Comparison of ENCODE assay signal across 29 cellular contexts in the genomic region with DNA sequence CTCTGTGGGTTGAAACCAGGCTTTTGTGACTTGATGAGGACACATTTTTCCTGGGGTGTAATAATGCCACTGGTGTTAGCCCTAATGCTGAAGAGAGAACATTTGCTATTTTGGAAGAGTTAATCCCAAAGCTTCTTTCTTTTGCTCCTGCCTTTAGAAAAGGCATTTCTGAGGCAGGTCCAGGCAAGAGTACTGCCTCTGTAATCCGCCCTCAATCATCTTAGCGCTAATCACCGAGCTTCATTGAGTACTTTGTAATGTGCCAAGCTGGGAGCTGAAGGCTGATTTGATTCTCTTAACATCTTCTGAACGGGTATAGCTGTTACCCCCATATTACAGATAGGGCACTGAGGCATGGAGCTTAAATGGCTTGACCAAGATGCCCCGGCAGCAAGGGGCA.
"Had no signal": no experiment of that assay in that cellular context is flagged by ENCODE, and none has a peak within 500 bp of the region (broad histone marks: within the 10 kb centered on the region; RNA-seq: fewer than 3 reads in every experiment).

No MANE protein-coding gene starts in this region.

- H3K4me3 ChIP-seq: adrenal gland, esophagus squamous epithelium, heart right ventricle, ovary, psoas muscle, smooth muscle cell, tibial nerve had no signal

- H3K27me3 Mint-ChIP-seq: activated naive CD8-positive, alpha-beta T cell treated with anti-CD3 and anti-CD28 coated beads for 36 hours had no signal

- H3K9me3 Mint-ChIP-seq: activated CD4-positive, alpha-beta memory T cell treated with anti-CD3 and anti-CD28 coated beads for 36 hours; activated naive CD4-positive, alpha-beta T cell treated with anti-CD3 and anti-CD28 coated beads for 36 hours; activated naive CD8-positive, alpha-beta T cell treated with anti-CD3 and anti-CD28 coated beads for 36 hours; central memory CD8-positive, alpha-beta T cell; memory B cell; natural killer cell treated with Interleukin-12 subunit alpha and Interleukin-12 subunit beta and Interleukin-15 and Interleukin-18, amount 100 ng/mL, for 72 hours; T-helper 1 cell treated with Interleukin-12 subunit alpha and Interleukin-12 subunit beta and Interleukin-4 antibody, amounts not matched to agents 30 μg/mL and 1 μg/mL, for 36 hours had no signal

- H3K4me1 Mint-ChIP-seq: activated CD4-positive, alpha-beta T cell treated with anti-CD3 and anti-CD28 coated beads, Interleukin-2, amount 10 ng/mL, durations not matched to agents 24 days and 14 days; activated naive CD8-positive, alpha-beta T cell treated with anti-CD3 and anti-CD28 coated beads for 36 hours; central memory CD8-positive, alpha-beta T cell; endodermal cell; memory B cell; stimulated activated naive B cell treated with anti-CD40 and anti-IgM and Interleukin-4, amounts not matched to agents 10 μg/mL and 1 μg/mL and 100 μg/mL, for 72 hours had no signal

- H3K9me3 ChIP-seq: adrenal gland, esophagus squamous epithelium, heart right ventricle, ovary, psoas muscle had no signal

- H3K36me3 Mint-ChIP-seq: activated CD4-positive, alpha-beta memory T cell treated with anti-CD3 and anti-CD28 coated beads for 36 hours; activated naive CD8-positive, alpha-beta T cell treated with anti-CD3 and anti-CD28 coated beads for 36 hours; memory B cell; natural killer cell treated with Interleukin-12 subunit alpha and Interleukin-12 subunit beta and Interleukin-15 and Interleukin-18, amount 100 ng/mL, for 72 hours; stimulated activated naive B cell treated with anti-CD40 and anti-IgM and Interleukin-4, amounts not matched to agents 10 μg/mL and 1 μg/mL and 100 μg/mL, for 72 hours had no signal

- H3K4me2 ChIP-seq: smooth muscle cell had no signal

- H3K4me3 Mint-ChIP-seq: activated CD4-positive, alpha-beta memory T cell treated with anti-CD3 and anti-CD28 coated beads for 36 hours; activated CD4-positive, alpha-beta T cell treated with anti-CD3 and anti-CD28 coated beads, Interleukin-2, amount 10 ng/mL, durations not matched to agents 24 days and 14 days; activated naive CD4-positive, alpha-beta T cell treated with anti-CD3 and anti-CD28 coated beads for 36 hours; activated naive CD8-positive, alpha-beta T cell treated with anti-CD3 and anti-CD28 coated beads for 36 hours; activated T-helper 1 cell treated with anti-CD3 and anti-CD28 coated beads, Interleukin-12 subunit alpha, Interleukin-12 subunit beta, Interleukin-2, Interleukin-4 antibody, amounts not matched to agents 30 ng/mL and 10 ng/mL and 1 ng/mL, durations not matched to agents 14 hours and 24 hours and 36 hours; central memory CD8-positive, alpha-beta T cell; dendritic cell treated with granulocyte-macrophage colony-stimulating factor and Interleukin-4, amounts not matched to agents 40 ng/mL and 50 ng/mL, for 4 days; endodermal cell; memory B cell; natural killer cell treated with Interleukin-12 subunit alpha and Interleukin-12 subunit beta and Interleukin-15 and Interleukin-18, amount 100 ng/mL, for 72 hours; stimulated activated naive B cell treated with anti-CD40 and anti-IgM and Interleukin-4, amounts not matched to agents 10 μg/mL and 1 μg/mL and 100 μg/mL, for 72 hours; T-helper 1 cell treated with Interleukin-12 subunit alpha and Interleukin-12 subunit beta and Interleukin-4 antibody, amounts not matched to agents 30 μg/mL and 1 μg/mL, for 36 hours had no signal

- DNase-seq: activated CD4-positive, alpha-beta memory T cell treated with anti-CD3 and anti-CD28 coated beads for 36 hours; activated CD4-positive, alpha-beta T cell treated with anti-CD3 and anti-CD28 coated beads, Interleukin-2, amount 10 ng/mL, durations not matched to agents 24 days and 14 days; activated CD4-positive, CD25-positive, alpha-beta regulatory T cell treated with anti-CD3 and anti-CD28 coated beads, Interleukin-2, amount 50 U/mL, for 72 hours; activated CD8-positive, alpha-beta memory T cell treated with anti-CD3 and anti-CD28 coated beads, Interleukin-2, amount 50 U/mL, for 4 hours; activated effector memory CD4-positive, alpha-beta T cell treated with anti-CD3 and anti-CD28 coated beads, Interleukin-2, amount 50 U/mL, for 16 hours; activated naive CD4-positive, alpha-beta T cell treated with anti-CD3 and anti-CD28 coated beads for 36 hours; activated naive CD8-positive, alpha-beta T cell treated with anti-CD3 and anti-CD28 coated beads for 36 hours; activated T-cell treated with anti-CD3 and anti-CD28 coated beads, Interleukin-2, amount 50 U/mL, for 1 hour; adrenal gland; endodermal cell; esophagus squamous epithelium; foreskin melanocyte; heart right ventricle; ovary; psoas muscle; stimulated activated CD4-positive, alpha-beta T cell treated with anti-CD3 and anti-CD28 coated beads, Interleukin-1b, Interleukin-23, amount 100 ng/mL, for 48 hours; stimulated activated CD4-positive, alpha-beta T cell treated with anti-CD3 and anti-CD28 coated beads, Interleukin-4, amount 100 ng/mL, for 4 hours; stimulated activated CD8-positive, alpha-beta memory T cell treated with anti-CD3 and anti-CD28 coated beads, Interleukin-4, amount 100 ng/mL, for 48 hours; stimulated activated naive B cell treated with anti-CD40 and anti-IgM and Interleukin-4, amounts not matched to agents 10 μg/mL and 1 μg/mL and 100 μg/mL, for 72 hours; T-helper 9 cell had no signal

- H3K36me3 ChIP-seq: adrenal gland, esophagus squamous epithelium, heart right ventricle, ovary, tibial nerve had no signal

- H3K4me1 ChIP-seq: adrenal gland, psoas muscle had no signal

- H3K27me3 ChIP-seq: ovary, tibial nerve had no signal

- H3K27ac ChIP-seq: adrenal gland, heart right ventricle, ovary, psoas muscle, tibial nerve, VCaP had no signal

- H3K27ac Mint-ChIP-seq: activated CD4-positive, alpha-beta memory T cell treated with anti-CD3 and anti-CD28 coated beads for 36 hours; activated CD4-positive, alpha-beta T cell treated with anti-CD3 and anti-CD28 coated beads, Interleukin-2, amount 10 ng/mL, durations not matched to agents 24 days and 14 days; activated naive CD4-positive, alpha-beta T cell treated with anti-CD3 and anti-CD28 coated beads for 36 hours; activated naive CD8-positive, alpha-beta T cell treated with anti-CD3 and anti-CD28 coated beads for 36 hours; activated T-helper 1 cell treated with anti-CD3 and anti-CD28 coated beads, Interleukin-12 subunit alpha, Interleukin-12 subunit beta, Interleukin-2, Interleukin-4 antibody, amounts not matched to agents 30 ng/mL and 10 ng/mL and 1 ng/mL, durations not matched to agents 14 hours and 24 hours and 36 hours; dendritic cell treated with granulocyte-macrophage colony-stimulating factor and Interleukin-4, amounts not matched to agents 40 ng/mL and 50 ng/mL, for 4 days; endodermal cell; memory B cell; natural killer cell treated with Interleukin-12 subunit alpha and Interleukin-12 subunit beta and Interleukin-15 and Interleukin-18, amount 100 ng/mL, for 72 hours; stimulated activated naive B cell treated with anti-CD40 and anti-IgM and Interleukin-4, amounts not matched to agents 10 μg/mL and 1 μg/mL and 100 μg/mL, for 72 hours; T-helper 1 cell treated with Interleukin-12 subunit alpha and Interleukin-12 subunit beta and Interleukin-4 antibody, amounts not matched to agents 30 μg/mL and 1 μg/mL, for 36 hours had no signal

- ATAC-seq: heart right ventricle; natural killer cell treated with Interleukin-12 subunit alpha and Interleukin-12 subunit beta and Interleukin-15 and Interleukin-18, amount 100 ng/mL, for 72 hours; psoas muscle; stimulated activated naive B cell treated with anti-CD40 and anti-IgM and Interleukin-4, amounts not matched to agents 10 μg/mL and 1 μg/mL and 100 μg/mL, for 72 hours had no signal
